Comparison of ENCODE assay signal across 9 cellular contexts in the genomic region with DNA sequence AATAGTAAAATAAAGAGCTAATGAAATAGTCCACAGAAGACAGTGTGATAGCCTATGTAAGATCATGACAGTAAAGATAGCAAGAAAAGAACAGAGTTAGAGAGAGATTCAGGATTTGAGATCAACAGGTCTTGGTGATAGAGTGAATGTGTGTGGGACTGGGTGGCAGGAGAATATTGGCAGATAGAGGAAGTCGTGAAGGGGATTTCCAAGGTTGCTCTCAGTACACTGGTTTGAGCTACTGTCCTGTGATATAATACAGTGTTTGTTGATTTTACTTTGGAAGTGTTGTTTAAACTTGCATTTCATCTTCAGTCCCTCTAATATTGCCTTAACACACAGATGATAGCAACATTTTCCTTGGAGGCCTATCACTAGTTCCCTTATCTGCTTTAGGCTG. TPM values are rescaled to one million over a fixed set of nuclear protein-coding genes. Genes with fewer than 3 reads are reported as not detected.
DNase-seq lines count a peak whose midpoint lies in the region; ATAC-seq and TF ChIP-seq lines count a peak whose summit lies in the region.
"Had no signal": no experiment of that assay in that cellular context is flagged by ENCODE, and none has a peak within 500 bp of the region (broad histone marks: within the 10 kb centered on the region; RNA-seq: fewer than 3 reads in every experiment).

No MANE protein-coding gene starts in this region.

- H3K27ac Mint-ChIP-seq in activated CD4-positive, alpha-beta T cell treated with anti-CD3 and anti-CD28 coated beads for 36 hours: peak overlapping the region; percentile 86

- H3K27ac ChIP-seq in spleen: peak overlapping the region; percentile 5 to 76 (median 55)
- H3K27ac ChIP-seq: SK-N-MC had no signal

- TF ChIP-seq POLR2A in NB4 (IDR thresholded peaks at IDR 0.05; ENCODE audit: extremely low read depth, insufficient read length): no peak
- no peak for TF ChIP-seq POLR2A in spleen (IDR thresholded peaks at IDR 0.05)
- no peak for TF ChIP-seq POLR2A in lower leg skin (IDR thresholded peaks at IDR 0.05)

- no peak for TF ChIP-seq CTCF in NB4 (IDR thresholded peaks at IDR 0.05; ENCODE audit: low read depth, low read length)
- TF ChIP-seq CTCF in spleen (IDR thresholded peaks at IDR 0.05 in 8 of 11, conservative IDR thresholded peaks at IDR 0.05 in 3 of 11): no peak
- no peak for TF ChIP-seq CTCF in lower leg skin (IDR thresholded peaks at IDR 0.05)

- no peaks in the 10 kb centered on the region for H3K27me3 ChIP-seq in spleen (replicated peaks in 1 of 7)

- peak; percentile 43 for ATAC-seq in activated CD4-positive, alpha-beta T cell treated with anti-CD3 and anti-CD28 coated beads for 36 hours
- peak; percentile 78 for ATAC-seq in HG02678 (IDR thresholded peaks at IDR 0.05; ENCODE audit: unreplicated experiment)

- 11 to 30% (median 20%) methylated on average over 1 of the region's 1 CpG for WGBS in spleen, 5 donors
- WGBS in lower leg skin, 2 donors: 28 to 51% methylated on average over 1 of the region's 1 CpG

- POLR2A ChIA-PET in activated CD4-positive, alpha-beta T cell treated with anti-CD3 and anti-CD28 coated beads for 36 hours (lab: Charles Lee): interaction anchor here (1.4 kb wide), 1 partner anchor 39 kb away, joined by 9 read pairs; no protein-coding TSS in a partner anchor

- no peak for DNase-seq in activated CD4-positive, alpha-beta T cell treated with anti-CD3 and anti-CD28 coated beads for 36 hours
- DNase-seq in activated CD4-positive, alpha-beta T cell treated with anti-CD3 and anti-CD28 coated beads, Interleukin-2, amount 50 U/mL, for 1 hour: no peak
- peak; percentile 63 for DNase-seq in NB4 (ENCODE audit: low read depth)
- DNase-seq in spleen: no peak
- no peak for DNase-seq in SHP77 (lab: John Stamatoyannopoulos, UW)
- DNase-seq in lower leg skin (ENCODE audit: low spot score in 2 of 2): no peak
- no peak for DNase-seq in posterior vena cava (ENCODE audit: low spot score)

- no peaks in the 10 kb centered on the region for H3K36me3 Mint-ChIP-seq in activated CD4-positive, alpha-beta T cell treated with anti-CD3 and anti-CD28 coated beads for 36 hours (ENCODE audit: low read depth)

- H3K9me3 Mint-ChIP-seq in activated CD4-positive, alpha-beta T cell treated with anti-CD3 and anti-CD28 coated beads for 36 hours (ENCODE audit: low read depth): peaks cover 2% of the 10 kb centered on the region

- CTCF ChIA-PET in activated CD4-positive, alpha-beta T cell treated with anti-CD3 and anti-CD28 coated beads for 36 hours (lab: Charles Lee): interaction anchor here (1.0 to 1.8 kb wide), 6 partner anchors 22 to 81 kb away, joined by 3 to 8 read pairs (median 3); a partner anchor contains a TSS

- no peaks in the 10 kb centered on the region for H3K9me3 ChIP-seq in spleen

- intact Hi-C loops in activated CD4-positive, alpha-beta T cell treated with anti-CD3 and anti-CD28 coated beads for 36 hours (cut with DNase I, micrococcal nuclease): loop anchor here (10.0 kb wide), 2 partner anchors 241 to 351 kb away; no protein-coding TSS in a partner anchor
- intact Hi-C loops in spleen (cut with DNase I; ENCODE audit: low total_unique reads) (no loop called here), lower leg skin (cut with DNase I; ENCODE audit: low total_unique reads) (no loop called here), posterior vena cava (cut with DNase I) (no loop called here)

- H3K4me1 ChIP-seq in spleen: peaks cover 19 to 79% (median 50%) of the 10 kb centered on the region in 6 donors

- no peaks in the 10 kb centered on the region for H3K36me3 ChIP-seq in spleen

- H3K4me3 Mint-ChIP-seq in activated CD4-positive, alpha-beta T cell treated with anti-CD3 and anti-CD28 coated beads for 36 hours: no peak overlapping the region

- H3K4me1 Mint-ChIP-seq in activated CD4-positive, alpha-beta T cell treated with anti-CD3 and anti-CD28 coated beads for 36 hours: peaks cover 66% of the 10 kb centered on the region

- no peak overlapping the region for H3K4me3 ChIP-seq in NB4 (ENCODE audit: low read depth, low read length)
- H3K4me3 ChIP-seq in spleen: no peak overlapping the region
- no peak overlapping the region for H3K4me3 ChIP-seq in lower leg skin (ENCODE audit: low read depth, poor library complexity, severe bottlenecking)
- H3K4me3 ChIP-seq: SK-N-MC had no signal

- H3K27me3 Mint-ChIP-seq in activated CD4-positive, alpha-beta T cell treated with anti-CD3 and anti-CD28 coated beads for 36 hours: no peaks in the 10 kb centered on the region

RNA-seq across cellular contexts. Expression of a gene that starts 44.1 kb away (rescaled TPM):
- total RNA-seq in activated CD4-positive, alpha-beta T cell treated with anti-CD3 and anti-CD28 coated beads for 36 hours: under 1 TPM; 0.73 to 0.76 TPM
- total RNA-seq in spleen: 10 to 100 TPM in 3 of 7 donors, 1 to 10 TPM in 4; 7.5 to 12.2 (median 9.6) TPM
- under 1 TPM; 0.18 to 0.51 (median 0.24) TPM for polyA plus RNA-seq in spleen
- under 1 TPM in 1 of 4 donors, not detected in 3; 0.16 TPM for total RNA-seq in lower leg skin
- under 1 TPM; 0.37 to 0.38 TPM for total RNA-seq in posterior vena cava

Comparison
In these comparisons a context has a peak if more than half of its experiments do, and no peak if none do; other contexts are left out.
1. RNA of a gene that starts 44.1 kb away (total RNA-seq): 7.5 to 12.2 TPM in spleen; 0.73 to 0.76 TPM in activated CD4-positive, alpha-beta T cell treated with anti-CD3 and anti-CD28 coated beads for 36 hours, 0.37 to 0.38 TPM in posterior vena cava and 0.16 TPM in lower leg skin; every median in the first group is over 4 times any median in the second.
2. intact Hi-C loops: an anchor here in activated CD4-positive, alpha-beta T cell treated with anti-CD3 and anti-CD28 coated beads for 36 hours (10.0 kb wide); none called in spleen, lower leg skin and posterior vena cava.